Comparison of ENCODE assay signal across 19 cellular contexts in genomic region chr7:6451224-6451705, GRCh38. TPM values are rescaled to one million over a fixed set of nuclear protein-coding genes. Genes with fewer than 3 reads are reported as not detected.
DNase-seq lines count a peak whose midpoint lies in the region; ATAC-seq, FAIRE-seq and TF ChIP-seq lines count a peak whose summit lies in the region.
"Had no signal": no experiment of that assay in that cellular context is flagged by ENCODE, and none has a peak within 500 bp of the region (broad histone marks: within the 10 kb centered on the region; RNA-seq: fewer than 3 reads in every experiment).

No MANE protein-coding gene starts in this region.

- H3K9me3 Mint-ChIP-seq in brain = peaks cover 0 to 7% (median 0%) of the 10 kb centered on the region in 5 experiments
- H3K9me3 Mint-ChIP-seq: H9 had no signal

- TF ChIP-seq EP300 in HepG2 (IDR thresholded peaks at IDR 0.05; ENCODE audit: low read depth in 2 of 2, low read length in 2 of 2) (no peak), HepG2 (CRISPR knock-in tag; IDR thresholded peaks at IDR 0.05; ENCODE audit: borderline replicate concordance) (no peak), suprapubic skin (IDR thresholded peaks at IDR 0.05) (no peak)

- CTCF ChIA-PET in HepG2 (lab: Yijun Ruan, JAX; ENCODE audit: low intra/inter-chr PET ratio, low total read pairs) = no interaction called here

- H4K20me1 ChIP-seq in HepG2 (ENCODE audit: insufficient read depth, low read length) (peaks cover 7% of the 10 kb centered on the region; the same call in 1 of the 2 replicates), GM23248 (ENCODE audit: insufficient read depth) (no peaks in the 10 kb centered on the region)

- ATAC-seq in HepG2 (no peak), right lobe of liver (no peak)
- ATAC-seq: Panc1 had no signal

- H3K27ac ChIP-seq in HepG2 (ENCODE audit: extremely low read length, insufficient read depth, low read length) (no peak overlapping the region), right lobe of liver (no peak overlapping the region), small intestine (ENCODE audit: low read depth in 1 of 2, low read length in 1 of 2) (no peak overlapping the region), GM23248 (no peak overlapping the region), suprapubic skin (no peak overlapping the region)
- H3K27ac ChIP-seq: BLaER1, SK-N-MC had no signal

- intact Hi-C loops in HepG2 (cut with micrococcal nuclease; ENCODE audit: unreplicated experiment) (no loop called here), right lobe of liver (cut with DNase I) (no loop called here)

- H3K9me2 ChIP-seq in GM23248 (ENCODE audit: insufficient read depth) = no peaks in the 10 kb centered on the region

- H2AFZ ChIP-seq in HepG2 (ENCODE audit: low read length) (no peak overlapping the region), GM23248 (no peak overlapping the region)

- TF ChIP-seq CTCF in HepG2 (CRISPR knock-in tag; IDR thresholded peaks at IDR 0.05) (no peak), right lobe of liver (IDR thresholded peaks at IDR 0.05) (no peak), brain (conservative IDR thresholded peaks at IDR 0.05) (no peak), suprapubic skin (IDR thresholded peaks at IDR 0.05) (no peak)

- H3K27me3 ChIP-seq in HepG2 (ENCODE audit: control insufficient read depth in 1 of 2, insufficient read depth in 2 of 2, low read length in 2 of 2) (no peaks in the 10 kb centered on the region; a peak in 1 of 5 replicates), right lobe of liver (no peaks in the 10 kb centered on the region), small intestine (ENCODE audit: control insufficient read depth in 2 of 2, insufficient read depth in 2 of 2, low read length in 2 of 2) (no peaks in the 10 kb centered on the region), GM23248 (replicated peaks; ENCODE audit: insufficient read depth) (no peaks in the 10 kb centered on the region), suprapubic skin (no peaks in the 10 kb centered on the region)
- H3K27me3 ChIP-seq: BLaER1 had no signal

- no peaks in the 10 kb centered on the region for H3K36me3 Mint-ChIP-seq in brain

- TF ChIP-seq POLR2A in HepG2 (IDR thresholded peaks at IDR 0.05; ENCODE audit: insufficient read depth in 1 of 2, low read depth in 2 of 2, low read length in 2 of 2) (no peak), right lobe of liver (IDR thresholded peaks at IDR 0.05) (no peak), suprapubic skin (IDR thresholded peaks at IDR 0.05) (no peak)

- peaks cover 5% of the 10 kb centered on the region for H3K27me3 Mint-ChIP-seq in brain

- peaks cover 15% of the 10 kb centered on the region for H3K4me1 Mint-ChIP-seq in brain

- H3K9me3 ChIP-seq in HepG2 (ENCODE audit: low read length) = no peaks in the 10 kb centered on the region
- no peaks in the 10 kb centered on the region for H3K9me3 ChIP-seq in right lobe of liver
- no peaks in the 10 kb centered on the region for H3K9me3 ChIP-seq in small intestine (ENCODE audit: control insufficient read depth, low read depth)
- no peaks in the 10 kb centered on the region for H3K9me3 ChIP-seq in GM23248 (ENCODE audit: low read depth)
- no peaks in the 10 kb centered on the region for H3K9me3 ChIP-seq in suprapubic skin
- H3K9me3 ChIP-seq: BLaER1 had no signal

- no peak overlapping the region for H3K27ac Mint-ChIP-seq in brain
- H3K27ac Mint-ChIP-seq: H9 had no signal

- BruUV-seq in HepG2 (replicated peaks; lab: Mats Ljungman, UMichigan) = no TSS peak

- H3K4me3 Mint-ChIP-seq in brain = peak overlapping the region in 4 of 5 experiments; percentile 52 to 76 (median 53)

- TF ChIP-seq RAD21 in HepG2 (CRISPR knock-in tag; IDR thresholded peaks at IDR 0.05) = no peak

- H3K4me1 ChIP-seq in HepG2 (ENCODE audit: insufficient read depth, low read length) (peaks cover 27% of the 10 kb centered on the region), right lobe of liver (peaks cover 0 to 11% (median 1%) of the 10 kb centered on the region in 4 donors), small intestine (ENCODE audit: control insufficient read depth in 2 of 2, insufficient read depth in 1 of 2, low read depth in 1 of 2, low read length in 1 of 2) (no peaks in the 10 kb centered on the region), GM23248 (ENCODE audit: insufficient read depth) (peaks cover 28% of the 10 kb centered on the region), suprapubic skin (peaks cover 7% of the 10 kb centered on the region)

- 78% methylated on average over 6 of the region's 6 CpGs for WGBS in HepG2 (ENCODE audit: low lambda C conversion rate)
- 81% methylated on average over 6 of the region's 6 CpGs for WGBS in right lobe of liver (ENCODE audit: insufficient coverage, low coverage, low lambda C conversion rate, missing lambda C conversion rate)
- WGBS in small intestine, 3 donors = 27 to 56% (median 43%) methylated on average over 6 of the region's 6 CpGs
- 90 to 94% methylated on average over 6 of the region's 6 CpGs for WGBS in GM23248 (ENCODE audit: low coverage in 1 of 2, low lambda C conversion rate in 2 of 2, missing lambda C conversion rate in 2 of 2), 2 experiments
- WGBS in suprapubic skin = 92% methylated on average over 6 of the region's 6 CpGs

- no peak overlapping the region for H3K9ac ChIP-seq in HepG2 (ENCODE audit: insufficient read depth, low read depth, low read length)
- H3K9ac ChIP-seq in GM23248 = no peak overlapping the region
- H3K9ac ChIP-seq: BLaER1 had no signal

- no peaks in the 10 kb centered on the region for H3K36me3 ChIP-seq in HepG2 (replicated peaks in 1 of 2; ENCODE audit: control insufficient read depth in 1 of 2, insufficient read depth in 2 of 2, low read length in 2 of 2)
- no peaks in the 10 kb centered on the region for H3K36me3 ChIP-seq in right lobe of liver
- H3K36me3 ChIP-seq in small intestine (ENCODE audit: control insufficient read depth in 2 of 2, insufficient read depth in 2 of 2, low read length in 2 of 2) = no peaks in the 10 kb centered on the region
- H3K36me3 ChIP-seq in GM23248 (ENCODE audit: low read depth) = no peaks in the 10 kb centered on the region
- H3K36me3 ChIP-seq in suprapubic skin = no peaks in the 10 kb centered on the region
- H3K36me3 ChIP-seq: BLaER1 had no signal

- POLR2A ChIA-PET in HepG2 (lab: Yijun Ruan, JAX) = interaction anchor here (0.7 kb wide), 1 partner anchor 1262 kb away, joined by 3 read pairs; no protein-coding TSS in a partner anchor

- H3K4me2 ChIP-seq in HepG2 (ENCODE audit: low read depth, low read length) = no peak overlapping the region
- no peak overlapping the region for H3K4me2 ChIP-seq in GM23248 (ENCODE audit: unreplicated experiment)
- H3K4me2 ChIP-seq: BLaER1 had no signal

- DNase-seq in HepG2 (ENCODE audit: low spot score) (no peak), right lobe of liver (no peak), OCI-M1 (lab: John Stamatoyannopoulos, UW) (peak; percentile 72), small intestine (peak; percentile 56), GM23248 (no peak), suprapubic skin (ENCODE audit: low spot score in 2 of 2) (no peak), NOMO-1 (lab: John Stamatoyannopoulos, UW; ENCODE audit: unreplicated experiment in 2 of 2) (no peak)
- DNase-seq: EL, H9, NCI-H1092, NCI-H146, NCI-H2081 treated with DMSO at 0.1 percent for 48 hours, NCI-H510A, NCI-H82, Right ventricle myocardium superior had no signal

- peaks cover 10% of the 10 kb centered on the region for H3K79me2 ChIP-seq in HepG2 (ENCODE audit: insufficient read depth, low read length)
- peaks cover 14% of the 10 kb centered on the region for H3K79me2 ChIP-seq in GM23248 (ENCODE audit: insufficient read depth)

- FAIRE-seq in HepG2 (lab: Jason Lieb, UNC) = no peak
- no peak for FAIRE-seq in small intestine (lab: Jason Lieb, UNC)

- H3F3A ChIP-seq in GM23248 (ENCODE audit: insufficient read depth) = peaks cover 40% of the 10 kb centered on the region

- in situ Hi-C loops in HepG2 (cut with HindIII; ENCODE audit: extremely low pct_ligation_motif_present, low pct_unique_long_range_greater_than_20kb) = no loop called here
- in situ Hi-C loops in GM23248 (cut with MboI) = no loop called here

- H3K4me3 ChIP-seq in HepG2 (replicated peaks in 1 of 3; ENCODE audit: insufficient read depth in 1 of 3, low read depth in 2 of 3, low read length in 3 of 3) (no peak overlapping the region), right lobe of liver (no peak overlapping the region), small intestine (ENCODE audit: low read depth in 1 of 2, low read length in 2 of 2) (no peak overlapping the region), GM23248 (no peak overlapping the region), suprapubic skin (no peak overlapping the region)
- H3K4me3 ChIP-seq: BLaER1, SK-N-MC had no signal

RNA-seq across cellular contexts. Expression of gene DAGLB, which starts 3.5 kb away (rescaled TPM):
- 3.6 and 7.9 TPM in 2 replicates for total RNA-seq in HepG2 (2016; rRNA removed; fragmentation: Illumina TruSeq; extraction: Trizol)
- total RNA-seq in HepG2 (2016; cell fraction: cytosol; rRNA removed; fragmentation: Illumina TruSeq; extraction: Trizol; ENCODE audit: low read depth) = 6.4 and 7.1 TPM in 2 replicates
- total RNA-seq in HepG2 (2016; cell fraction: insoluble cytoplasmic fraction; rRNA removed; fragmentation: Illumina TruSeq; extraction: Trizol) = 3.1 and 7.2 TPM in 2 replicates
- 4.0 and 4.5 TPM in 2 replicates for total RNA-seq in HepG2 (2016; cell fraction: membrane; rRNA removed; fragmentation: Illumina TruSeq; extraction: Trizol)
- 10.1 and 13.2 TPM in 2 replicates for total RNA-seq in HepG2 (2016; cell fraction: nucleus; rRNA removed; fragmentation: Illumina TruSeq; extraction: Trizol)
- polyA plus RNA-seq in HepG2 (2011; rRNA removed) = 9.8 and 11.5 TPM in 2 replicates
- 9.4 and 11.5 TPM in 2 replicates for polyA plus RNA-seq in HepG2 (2011; cell fraction: cytosol; rRNA removed)
- 20.8 and 23.8 TPM in 2 replicates for polyA plus RNA-seq in HepG2 (2011; cell fraction: nucleus; rRNA removed)
- 7.9 and 10.4 TPM in 2 replicates for polyA plus RNA-seq in HepG2 (2012)
- polyA plus RNA-seq in HepG2 (2016; cell fraction: cytosol; fragmentation: Illumina TruSeq; extraction: Trizol; ENCODE audit: low read depth) = 1.2 and 1.8 TPM in 2 replicates
- 3.4 and 4.3 TPM in 2 replicates for polyA plus RNA-seq in HepG2 (2016; cell fraction: insoluble cytoplasmic fraction; fragmentation: Illumina TruSeq; extraction: Trizol; ENCODE audit: low read depth)
- 2.0 and 2.2 TPM in 2 replicates for polyA plus RNA-seq in HepG2 (2016; cell fraction: membrane; fragmentation: Illumina TruSeq; extraction: Trizol; ENCODE audit: low read depth)
- polyA plus RNA-seq in HepG2 (2016; cell fraction: nucleus; fragmentation: Illumina TruSeq; extraction: Trizol; ENCODE audit: insufficient read depth, low read depth) = 21.3 and 23.7 TPM in 2 replicates
- polyA minus RNA-seq in HepG2 (2011; rRNA and poly(A)+ RNA removed; ENCODE audit: low replicate concordance) = 40.2 and 95.0 TPM in 2 replicates
- polyA minus RNA-seq in HepG2 (2011; cell fraction: cytosol; rRNA and poly(A)+ RNA removed) = 9.5 and 9.9 TPM in 2 replicates
- polyA minus RNA-seq in HepG2 (2011; cell fraction: nucleus; rRNA and poly(A)+ RNA removed) = 24.1 and 29.1 TPM in 2 replicates
- total RNA-seq in right lobe of liver = 10 to 100 TPM in 4 of 6 experiments, 1 to 10 TPM in 2; 8.9 to 12.7 (median 11.7) TPM
- polyA plus RNA-seq in brain (ENCODE audit: insufficient read depth, low read depth, low replicate concordance) = 17.5 TPM
- 10 to 100 TPM in 2 of 3 donors, 1 to 10 TPM in 1; 8.8 to 22.4 (median 21.9) TPM for polyA plus RNA-seq in small intestine
- 31.7 and 37.6 TPM in 2 replicates for total RNA-seq in GM23248 (2014; rRNA removed; shearing (Covaris generic))
- polyA plus RNA-seq in GM23248 (2016; fragmentation: Nextera tagmentation; extraction: Ambion mirVana) = 24.8 and 26.7 TPM in 2 replicates
- 10 to 100 TPM; 19.0 to 61.2 (median 22.0) TPM for total RNA-seq in suprapubic skin

RNA-seq across cellular contexts. Expression of gene KDELR2, which starts 32.7 kb away (rescaled TPM):
- total RNA-seq in HepG2 (2016; rRNA removed; fragmentation: Illumina TruSeq; extraction: Trizol) = 118 and 194 TPM in 2 replicates
- 89.6 and 109 TPM in 2 replicates for total RNA-seq in HepG2 (2016; cell fraction: cytosol; rRNA removed; fragmentation: Illumina TruSeq; extraction: Trizol; ENCODE audit: low read depth)
- total RNA-seq in HepG2 (2016; cell fraction: insoluble cytoplasmic fraction; rRNA removed; fragmentation: Illumina TruSeq; extraction: Trizol) = 120 and 181 TPM in 2 replicates
- 185 and 203 TPM in 2 replicates for total RNA-seq in HepG2 (2016; cell fraction: membrane; rRNA removed; fragmentation: Illumina TruSeq; extraction: Trizol)
- 159 and 179 TPM in 2 replicates for total RNA-seq in HepG2 (2016; cell fraction: nucleus; rRNA removed; fragmentation: Illumina TruSeq; extraction: Trizol)
- 167 and 220 TPM in 2 replicates for polyA plus RNA-seq in HepG2 (2011; rRNA removed)
- 151 and 187 TPM in 2 replicates for polyA plus RNA-seq in HepG2 (2011; cell fraction: cytosol; rRNA removed)
- polyA plus RNA-seq in HepG2 (2011; cell fraction: nucleus; rRNA removed) = 68.9 and 73.8 TPM in 2 replicates
- polyA plus RNA-seq in HepG2 (2012) = 149 and 242 TPM in 2 replicates
- polyA plus RNA-seq in HepG2 (2016; cell fraction: cytosol; fragmentation: Illumina TruSeq; extraction: Trizol; ENCODE audit: low read depth) = 230 and 315 TPM in 2 replicates
- 186 and 202 TPM in 2 replicates for polyA plus RNA-seq in HepG2 (2016; cell fraction: insoluble cytoplasmic fraction; fragmentation: Illumina TruSeq; extraction: Trizol; ENCODE audit: low read depth)
- 266 and 311 TPM in 2 replicates for polyA plus RNA-seq in HepG2 (2016; cell fraction: membrane; fragmentation: Illumina TruSeq; extraction: Trizol; ENCODE audit: low read depth)
- polyA plus RNA-seq in HepG2 (2016; cell fraction: nucleus; fragmentation: Illumina TruSeq; extraction: Trizol; ENCODE audit: insufficient read depth, low read depth) = 443 and 455 TPM in 2 replicates
- polyA minus RNA-seq in HepG2 (2011; rRNA and poly(A)+ RNA removed; ENCODE audit: low replicate concordance) = 133 and 182 TPM in 2 replicates
- polyA minus RNA-seq in HepG2 (2011; cell fraction: cytosol; rRNA and poly(A)+ RNA removed) = 108 and 113 TPM in 2 replicates
- 69.6 and 80.1 TPM in 2 replicates for polyA minus RNA-seq in HepG2 (2011; cell fraction: nucleus; rRNA and poly(A)+ RNA removed)
- 100 to 1,000 TPM; 134 to 207 (median 144) TPM for total RNA-seq in right lobe of liver
- polyA plus RNA-seq in brain (ENCODE audit: insufficient read depth, low read depth, low replicate concordance) = 68.1 TPM
- 100 to 1,000 TPM in 1 of 3 donors, 10 to 100 TPM in 2; 85.9 to 181 (median 90.8) TPM for polyA plus RNA-seq in small intestine
- total RNA-seq in GM23248 (2014; rRNA removed; shearing (Covaris generic)) = 275 and 319 TPM in 2 replicates
- 686 and 702 TPM in 2 replicates for polyA plus RNA-seq in GM23248 (2016; fragmentation: Nextera tagmentation; extraction: Ambion mirVana)
- 10 to 100 TPM; 62.4 to 70.5 (median 68.9) TPM for total RNA-seq in suprapubic skin

Comparison
In these comparisons a context has a peak if more than half of its experiments do, and no peak if none do; other contexts are left out.
1. DNase-seq: peak in OCI-M1 (single experiment) and small intestine (single experiment); none in HepG2 (single experiment), right lobe of liver (0 of 3), GM23248 (single experiment), suprapubic skin (0 of 2) and NOMO-1 (0 of 2).